In the genomic region with DNA sequence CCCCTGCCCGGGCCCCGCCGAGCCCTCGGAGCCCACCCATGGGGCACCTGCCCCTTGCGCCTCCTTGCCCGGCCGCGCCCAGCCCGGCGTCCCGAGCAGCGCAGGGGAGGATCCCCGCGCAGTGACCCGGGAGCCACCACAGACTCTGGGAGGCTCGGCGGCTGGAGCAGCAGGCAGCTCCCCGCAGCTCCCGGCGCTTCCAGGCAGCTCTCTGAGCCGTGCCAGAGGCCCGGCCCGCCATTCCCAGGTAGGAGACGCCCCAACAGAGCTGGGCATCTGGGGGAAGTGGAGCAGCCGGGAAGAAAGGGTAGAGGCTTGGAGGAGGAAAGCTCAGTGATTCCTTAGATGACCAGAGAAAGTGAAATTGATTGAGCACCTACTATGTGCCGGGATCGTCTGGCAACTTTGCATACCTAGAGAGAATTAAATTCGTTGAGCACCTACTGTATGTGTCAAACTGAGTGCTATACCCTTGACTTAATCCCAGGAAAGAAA, we compare ENCODE assay signal across 10 cellular contexts. TPM values are rescaled to one million over a fixed set of nuclear protein-coding genes. Genes with fewer than 3 reads are reported as not detected.
DNase-seq lines count a peak whose midpoint lies in the region; ATAC-seq, FAIRE-seq and TF ChIP-seq lines count a peak whose summit lies in the region.
"Had no signal": no experiment of that assay in that cellular context is flagged by ENCODE, and none has a peak within 500 bp of the region (broad histone marks: within the 10 kb centered on the region; RNA-seq: fewer than 3 reads in every experiment).

No MANE protein-coding gene starts in this region.

- no peaks in the 10 kb centered on the region for H3K79me2 ChIP-seq in mesendoderm (ENCODE audit: control insufficient read depth, insufficient read depth, low read length)

- no peak for TF ChIP-seq CTCF in bronchial epithelial cell (IDR thresholded peaks at IDR 0.05; ENCODE audit: insufficient read depth, low read length, severe bottlenecking)

- H3K4me3 ChIP-seq in bronchial epithelial cell (ENCODE audit: low read depth, low read length) (peak overlapping the region; percentile 49), mesendoderm (ENCODE audit: low read length) (no peak overlapping the region), urinary bladder (ENCODE audit: low read depth, low read length) (peak overlapping the region; percentile 54)

- no peaks in the 10 kb centered on the region for H3K4me1 ChIP-seq in mesendoderm (ENCODE audit: control insufficient read depth, low read depth, low read length)
- H3K4me1 ChIP-seq in urinary bladder (ENCODE audit: insufficient read depth), result peaks cover 3% of the 10 kb centered on the region

- no peak overlapping the region for H2BK5ac ChIP-seq in mesendoderm (ENCODE audit: low read length)

- no peak overlapping the region for H2AK5ac ChIP-seq in mesendoderm (ENCODE audit: low read length)

- H3K27me3 Mint-ChIP-seq in activated naive CD4-positive, alpha-beta T cell treated with anti-CD3 and anti-CD28 coated beads, Interleukin-2, amount 50 U/mL, for 24 hours, result peaks cover 17% of the 10 kb centered on the region

- peak overlapping the region; percentile 55 for H3K4me3 Mint-ChIP-seq in activated naive CD4-positive, alpha-beta T cell treated with anti-CD3 and anti-CD28 coated beads, Interleukin-2, amount 50 U/mL, for 24 hours

- H4K8ac ChIP-seq in mesendoderm (ENCODE audit: low read depth, low read length), result no peak overlapping the region

- FAIRE-seq in bronchial epithelial cell (lab: Jason Lieb, UNC), result no peak

- no peak overlapping the region for H3K56ac ChIP-seq in mesendoderm (ENCODE audit: low read length)

- no peaks in the 10 kb centered on the region for H3K9me3 Mint-ChIP-seq in activated naive CD4-positive, alpha-beta T cell treated with anti-CD3 and anti-CD28 coated beads, Interleukin-2, amount 50 U/mL, for 24 hours
- no peaks in the 10 kb centered on the region for H3K9me3 Mint-ChIP-seq in activated naive CD4-positive, alpha-beta T cell treated with anti-CD3 and anti-CD28 coated beads, Interleukin-2, amount 50 U/mL, for 72 hours

- no CpG with 5 or more reads among the region's 28 CpGs for WGBS in mesendoderm (ENCODE audit: extremely low coverage, insufficient coverage, low lambda C conversion rate)
- WGBS in urinary bladder, result 7% methylated on average over 28 of the region's 28 CpGs

- H3K9ac ChIP-seq in mesendoderm (ENCODE audit: low read length), result peak overlapping the region; percentile 11
- H3K9ac ChIP-seq: KMS-11 had no signal

- peaks cover 12% of the 10 kb centered on the region for H3K4me1 Mint-ChIP-seq in activated naive CD4-positive, alpha-beta T cell treated with anti-CD3 and anti-CD28 coated beads, Interleukin-2, amount 50 U/mL, for 24 hours

- H3K27me3 ChIP-seq in bronchial epithelial cell (ENCODE audit: control insufficient read depth, insufficient read depth, low read length) (peaks cover 19% of the 10 kb centered on the region), mesendoderm (ENCODE audit: insufficient read depth, low read length, poor library complexity) (peaks cover 6% of the 10 kb centered on the region)

- DNase-seq in activated naive CD4-positive, alpha-beta T cell treated with anti-CD3 and anti-CD28 coated beads, Interleukin-2, amount 50 U/mL, for 72 hours (ENCODE audit: low spot score in 2 of 2), result no peak
- DNase-seq in bronchial epithelial cell (ENCODE audit: low read depth), result no peak
- no peak for DNase-seq in mesendoderm
- DNase-seq in UCSD-AML1 (lab: John Stamatoyannopoulos, UW; ENCODE audit: unreplicated experiment), result no peak
- no peak for DNase-seq in NCI-H774 (lab: John Stamatoyannopoulos, UW)
- DNase-seq: T1000 had no signal

- no peaks in the 10 kb centered on the region for H3K79me1 ChIP-seq in mesendoderm (ENCODE audit: low read length)

- peak overlapping the region; percentile 42 for H3K4me2 ChIP-seq in mesendoderm (ENCODE audit: low read length)

- H2BK120ac ChIP-seq in mesendoderm (ENCODE audit: low read depth, low read length), result no peak overlapping the region

- H3K27ac ChIP-seq in mesendoderm (ENCODE audit: low read depth, low read length), result no peak overlapping the region
- no peak overlapping the region for H3K27ac ChIP-seq in urinary bladder (ENCODE audit: low read depth)
- H3K27ac ChIP-seq: KMS-11 had no signal

- no peak overlapping the region for H3K23ac ChIP-seq in mesendoderm (ENCODE audit: low read length)

- no peak overlapping the region for H3K18ac ChIP-seq in mesendoderm (ENCODE audit: low read length)

- no peak overlapping the region for H4K5ac ChIP-seq in mesendoderm (ENCODE audit: low read length)

- H3K4ac ChIP-seq in mesendoderm (ENCODE audit: low read depth, low read length), result no peak overlapping the region

- H3K36me3 ChIP-seq in bronchial epithelial cell (ENCODE audit: control insufficient read depth, insufficient read depth, low read length) (no peaks in the 10 kb centered on the region), mesendoderm (ENCODE audit: control insufficient read depth, insufficient read depth, low read length) (no peaks in the 10 kb centered on the region), urinary bladder (ENCODE audit: insufficient read depth) (no peaks in the 10 kb centered on the region)

- H3K27ac Mint-ChIP-seq in activated naive CD4-positive, alpha-beta T cell treated with anti-CD3 and anti-CD28 coated beads, Interleukin-2, amount 50 U/mL, for 24 hours, result no peak overlapping the region
- H3K27ac Mint-ChIP-seq in activated naive CD4-positive, alpha-beta T cell treated with anti-CD3 and anti-CD28 coated beads, Interleukin-2, amount 50 U/mL, for 72 hours, result no peak overlapping the region

- ATAC-seq in activated naive CD4-positive, alpha-beta T cell treated with anti-CD3 and anti-CD28 coated beads, Interleukin-2, amount 50 U/mL, for 72 hours, result no peak
- no peak for ATAC-seq in HG02623 (IDR thresholded peaks at IDR 0.05; ENCODE audit: unreplicated experiment)

- H2BK15ac ChIP-seq in mesendoderm (replicated peaks; ENCODE audit: low read depth), result no peak overlapping the region

- H3K36me3 Mint-ChIP-seq in activated naive CD4-positive, alpha-beta T cell treated with anti-CD3 and anti-CD28 coated beads, Interleukin-2, amount 50 U/mL, for 24 hours, result no peaks in the 10 kb centered on the region
- no peaks in the 10 kb centered on the region for H3K36me3 Mint-ChIP-seq in activated naive CD4-positive, alpha-beta T cell treated with anti-CD3 and anti-CD28 coated beads, Interleukin-2, amount 50 U/mL, for 72 hours

RNA-seq across cellular contexts. Expression of a gene that starts 0.7 kb away (rescaled TPM):
- total RNA-seq in activated naive CD4-positive, alpha-beta T cell treated with anti-CD3 and anti-CD28 coated beads, Interleukin-2, amount 50 U/mL, for 72 hours, result under 1 TPM; 0.08 to 0.46 TPM
- 0.13 and 0.26 TPM in 2 replicates for total RNA-seq in bronchial epithelial cell
- 0.81 TPM for polyA plus RNA-seq in mesendoderm (2013, experiment 1 of 2)
- 0.85 TPM for polyA plus RNA-seq in mesendoderm (2013, experiment 2 of 2)
- total RNA-seq in urinary bladder, result 0.42 TPM
- 7.9 TPM for polyA plus RNA-seq in urinary bladder
